In genomic region chr10:21751341-21752310, GRCh38 we compare ENCODE assay signal across 1 cellular context.
TF ChIP-seq lines count a peak whose summit lies in the region.

No MANE protein-coding gene starts in this region.

TF ChIP-seq in HEK293, 187 proteins besides CTCF, POLR2A, EP300 and RAD21 (continued from another document):
- TF ChIP-seq, protein P1, sequence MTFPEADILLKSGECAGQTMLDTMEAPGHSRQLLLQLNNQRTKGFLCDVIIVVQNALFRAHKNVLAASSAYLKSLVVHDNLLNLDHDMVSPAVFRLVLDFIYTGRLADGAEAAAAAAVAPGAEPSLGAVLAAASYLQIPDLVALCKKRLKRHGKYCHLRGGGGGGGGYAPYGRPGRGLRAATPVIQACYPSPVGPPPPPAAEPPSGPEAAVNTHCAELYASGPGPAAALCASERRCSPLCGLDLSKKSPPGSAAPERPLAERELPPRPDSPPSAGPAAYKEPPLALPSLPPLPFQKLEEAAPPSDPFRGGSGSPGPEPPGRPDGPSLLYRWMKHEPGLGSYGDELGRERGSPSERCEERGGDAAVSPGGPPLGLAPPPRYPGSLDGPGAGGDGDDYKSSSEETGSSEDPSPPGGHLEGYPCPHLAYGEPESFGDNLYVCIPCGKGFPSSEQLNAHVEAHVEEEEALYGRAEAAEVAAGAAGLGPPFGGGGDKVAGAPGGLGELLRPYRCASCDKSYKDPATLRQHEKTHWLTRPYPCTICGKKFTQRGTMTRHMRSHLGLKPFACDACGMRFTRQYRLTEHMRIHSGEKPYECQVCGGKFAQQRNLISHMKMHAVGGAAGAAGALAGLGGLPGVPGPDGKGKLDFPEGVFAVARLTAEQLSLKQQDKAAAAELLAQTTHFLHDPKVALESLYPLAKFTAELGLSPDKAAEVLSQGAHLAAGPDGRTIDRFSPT (tag by site-specific recombination; IDR thresholded peaks at IDR 0.05) = peak; percentile 57
- TF ChIP-seq SP7 (tag by site-specific recombination; IDR thresholded peaks at IDR 0.05) = peak; percentile 63; the same call in 1 of the 2 replicates
- TF ChIP-seq, protein P2, sequence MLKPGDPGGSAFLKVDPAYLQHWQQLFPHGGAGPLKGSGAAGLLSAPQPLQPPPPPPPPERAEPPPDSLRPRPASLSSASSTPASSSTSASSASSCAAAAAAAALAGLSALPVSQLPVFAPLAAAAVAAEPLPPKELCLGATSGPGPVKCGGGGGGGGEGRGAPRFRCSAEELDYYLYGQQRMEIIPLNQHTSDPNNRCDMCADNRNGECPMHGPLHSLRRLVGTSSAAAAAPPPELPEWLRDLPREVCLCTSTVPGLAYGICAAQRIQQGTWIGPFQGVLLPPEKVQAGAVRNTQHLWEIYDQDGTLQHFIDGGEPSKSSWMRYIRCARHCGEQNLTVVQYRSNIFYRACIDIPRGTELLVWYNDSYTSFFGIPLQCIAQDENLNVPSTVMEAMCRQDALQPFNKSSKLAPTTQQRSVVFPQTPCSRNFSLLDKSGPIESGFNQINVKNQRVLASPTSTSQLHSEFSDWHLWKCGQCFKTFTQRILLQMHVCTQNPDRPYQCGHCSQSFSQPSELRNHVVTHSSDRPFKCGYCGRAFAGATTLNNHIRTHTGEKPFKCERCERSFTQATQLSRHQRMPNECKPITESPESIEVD (tag by site-specific recombination; IDR thresholded peaks at IDR 0.05) = peak; percentile 44; the same call in 1 of the 2 replicates
- TF ChIP-seq, protein P3, sequence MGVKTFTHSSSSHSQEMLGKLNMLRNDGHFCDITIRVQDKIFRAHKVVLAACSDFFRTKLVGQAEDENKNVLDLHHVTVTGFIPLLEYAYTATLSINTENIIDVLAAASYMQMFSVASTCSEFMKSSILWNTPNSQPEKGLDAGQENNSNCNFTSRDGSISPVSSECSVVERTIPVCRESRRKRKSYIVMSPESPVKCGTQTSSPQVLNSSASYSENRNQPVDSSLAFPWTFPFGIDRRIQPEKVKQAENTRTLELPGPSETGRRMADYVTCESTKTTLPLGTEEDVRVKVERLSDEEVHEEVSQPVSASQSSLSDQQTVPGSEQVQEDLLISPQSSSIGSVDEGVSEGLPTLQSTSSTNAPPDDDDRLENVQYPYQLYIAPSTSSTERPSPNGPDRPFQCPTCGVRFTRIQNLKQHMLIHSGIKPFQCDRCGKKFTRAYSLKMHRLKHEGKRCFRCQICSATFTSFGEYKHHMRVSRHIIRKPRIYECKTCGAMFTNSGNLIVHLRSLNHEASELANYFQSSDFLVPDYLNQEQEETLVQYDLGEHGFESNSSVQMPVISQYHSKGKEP (tag by site-specific recombination; IDR thresholded peaks at IDR 0.05) = no peak
- TF ChIP-seq, protein P4, sequence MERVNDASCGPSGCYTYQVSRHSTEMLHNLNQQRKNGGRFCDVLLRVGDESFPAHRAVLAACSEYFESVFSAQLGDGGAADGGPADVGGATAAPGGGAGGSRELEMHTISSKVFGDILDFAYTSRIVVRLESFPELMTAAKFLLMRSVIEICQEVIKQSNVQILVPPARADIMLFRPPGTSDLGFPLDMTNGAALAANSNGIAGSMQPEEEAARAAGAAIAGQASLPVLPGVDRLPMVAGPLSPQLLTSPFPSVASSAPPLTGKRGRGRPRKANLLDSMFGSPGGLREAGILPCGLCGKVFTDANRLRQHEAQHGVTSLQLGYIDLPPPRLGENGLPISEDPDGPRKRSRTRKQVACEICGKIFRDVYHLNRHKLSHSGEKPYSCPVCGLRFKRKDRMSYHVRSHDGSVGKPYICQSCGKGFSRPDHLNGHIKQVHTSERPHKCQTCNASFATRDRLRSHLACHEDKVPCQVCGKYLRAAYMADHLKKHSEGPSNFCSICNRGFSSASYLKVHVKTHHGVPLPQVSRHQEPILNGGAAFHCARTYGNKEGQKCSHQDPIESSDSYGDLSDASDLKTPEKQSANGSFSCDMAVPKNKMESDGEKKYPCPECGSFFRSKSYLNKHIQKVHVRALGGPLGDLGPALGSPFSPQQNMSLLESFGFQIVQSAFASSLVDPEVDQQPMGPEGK (tag by site-specific recombination; IDR thresholded peaks at IDR 0.05) = peak; percentile 57
- peak; percentile 60 for TF ChIP-seq ZNF366 (tag by site-specific recombination; conservative IDR thresholded peaks at IDR 0.05)
- TF ChIP-seq ZNF18 (tag by site-specific recombination; IDR thresholded peaks at IDR 0.05) = peak; percentile 40; the same call in 1 of the 2 replicates
- TF ChIP-seq, protein P5, sequence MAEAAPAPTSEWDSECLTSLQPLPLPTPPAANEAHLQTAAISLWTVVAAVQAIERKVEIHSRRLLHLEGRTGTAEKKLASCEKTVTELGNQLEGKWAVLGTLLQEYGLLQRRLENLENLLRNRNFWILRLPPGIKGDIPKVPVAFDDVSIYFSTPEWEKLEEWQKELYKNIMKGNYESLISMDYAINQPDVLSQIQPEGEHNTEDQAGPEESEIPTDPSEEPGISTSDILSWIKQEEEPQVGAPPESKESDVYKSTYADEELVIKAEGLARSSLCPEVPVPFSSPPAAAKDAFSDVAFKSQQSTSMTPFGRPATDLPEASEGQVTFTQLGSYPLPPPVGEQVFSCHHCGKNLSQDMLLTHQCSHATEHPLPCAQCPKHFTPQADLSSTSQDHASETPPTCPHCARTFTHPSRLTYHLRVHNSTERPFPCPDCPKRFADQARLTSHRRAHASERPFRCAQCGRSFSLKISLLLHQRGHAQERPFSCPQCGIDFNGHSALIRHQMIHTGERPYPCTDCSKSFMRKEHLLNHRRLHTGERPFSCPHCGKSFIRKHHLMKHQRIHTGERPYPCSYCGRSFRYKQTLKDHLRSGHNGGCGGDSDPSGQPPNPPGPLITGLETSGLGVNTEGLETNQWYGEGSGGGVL (tag by site-specific recombination; IDR thresholded peaks at IDR 0.05) = peak; percentile 70
- TF ChIP-seq ZBTB21 (tag by site-specific recombination; IDR thresholded peaks at IDR 0.05) = no peak
- TF ChIP-seq EGR2 (tag by site-specific recombination; IDR thresholded peaks at IDR 0.05; ENCODE audit: low read depth) = peak; percentile 38; the same call in 1 of the 2 replicates
- no peak for TF ChIP-seq ZNF2 (tag by site-specific recombination; IDR thresholded peaks at IDR 0.05)
- TF ChIP-seq SALL2 (tag by site-specific recombination; IDR thresholded peaks at IDR 0.05; ENCODE audit: borderline replicate concordance) = no peak
- TF ChIP-seq ZBTB8A (tag by site-specific recombination; IDR thresholded peaks at IDR 0.05) = peak; percentile 60
- TF ChIP-seq ZNF830 (tag by site-specific recombination; IDR thresholded peaks at IDR 0.05; ENCODE audit: low read depth) = no peak
- TF ChIP-seq ZNF501 (tag by site-specific recombination; IDR thresholded peaks at IDR 0.05) = peak; percentile 57; the same call in 1 of the 2 replicates
- TF ChIP-seq GLIS1 (tag by site-specific recombination; IDR thresholded peaks at IDR 0.05) = peak; percentile 72
- 0 out of 2 replicates have a peak, but pooled peaks have one; percentile 43 for TF ChIP-seq KLF16 (tag by site-specific recombination; IDR thresholded peaks at IDR 0.05)
- TF ChIP-seq KLF1 (tag by site-specific recombination; IDR thresholded peaks at IDR 0.05) = peak; percentile 77
- TF ChIP-seq KLF7 (tag by site-specific recombination; IDR thresholded peaks at IDR 0.05; ENCODE audit: borderline replicate concordance) = peak; percentile 45; the same call in 1 of the 2 replicates
- peak; percentile 27; the same call in 1 of the 2 replicates for TF ChIP-seq ZNF629 (tag by site-specific recombination; IDR thresholded peaks at IDR 0.05)
- no peak for TF ChIP-seq ZNF571 (tag by site-specific recombination; IDR thresholded peaks at IDR 0.05)
- TF ChIP-seq, protein P6, sequence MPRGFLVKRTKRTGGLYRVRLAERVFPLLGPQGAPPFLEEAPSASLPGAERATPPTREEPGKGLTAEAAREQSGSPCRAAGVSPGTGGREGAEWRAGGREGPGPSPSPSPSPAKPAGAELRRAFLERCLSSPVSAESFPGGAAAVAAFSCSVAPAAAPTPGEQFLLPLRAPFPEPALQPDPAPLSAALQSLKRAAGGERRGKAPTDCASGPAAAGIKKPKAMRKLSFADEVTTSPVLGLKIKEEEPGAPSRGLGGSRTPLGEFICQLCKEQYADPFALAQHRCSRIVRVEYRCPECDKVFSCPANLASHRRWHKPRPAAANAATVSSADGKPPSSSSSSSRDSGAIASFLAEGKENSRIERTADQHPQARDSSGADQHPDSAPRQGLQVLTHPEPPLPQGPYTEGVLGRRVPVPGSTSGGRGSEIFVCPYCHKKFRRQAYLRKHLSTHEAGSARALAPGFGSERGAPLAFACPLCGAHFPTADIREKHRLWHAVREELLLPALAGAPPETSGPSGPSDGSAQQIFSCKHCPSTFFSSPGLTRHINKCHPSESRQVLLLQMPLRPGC (tag by site-specific recombination; IDR thresholded peaks at IDR 0.05) = 0 out of 2 replicates have a peak, but pooled peaks have one; percentile 15
- peak; percentile 57 for TF ChIP-seq ZXDB (tag by site-specific recombination; IDR thresholded peaks at IDR 0.05)
- peak; percentile 43; the same call in 1 of the 2 replicates for TF ChIP-seq ZFHX2 (tag by site-specific recombination; conservative IDR thresholded peaks at IDR 0.05)
- no peak for TF ChIP-seq ZNF148 (tag by site-specific recombination; IDR thresholded peaks at IDR 0.05; ENCODE audit: borderline replicate concordance)
- no peak for TF ChIP-seq ZNF677 (tag by site-specific recombination; IDR thresholded peaks at IDR 0.05)
- TF ChIP-seq, protein P7, sequence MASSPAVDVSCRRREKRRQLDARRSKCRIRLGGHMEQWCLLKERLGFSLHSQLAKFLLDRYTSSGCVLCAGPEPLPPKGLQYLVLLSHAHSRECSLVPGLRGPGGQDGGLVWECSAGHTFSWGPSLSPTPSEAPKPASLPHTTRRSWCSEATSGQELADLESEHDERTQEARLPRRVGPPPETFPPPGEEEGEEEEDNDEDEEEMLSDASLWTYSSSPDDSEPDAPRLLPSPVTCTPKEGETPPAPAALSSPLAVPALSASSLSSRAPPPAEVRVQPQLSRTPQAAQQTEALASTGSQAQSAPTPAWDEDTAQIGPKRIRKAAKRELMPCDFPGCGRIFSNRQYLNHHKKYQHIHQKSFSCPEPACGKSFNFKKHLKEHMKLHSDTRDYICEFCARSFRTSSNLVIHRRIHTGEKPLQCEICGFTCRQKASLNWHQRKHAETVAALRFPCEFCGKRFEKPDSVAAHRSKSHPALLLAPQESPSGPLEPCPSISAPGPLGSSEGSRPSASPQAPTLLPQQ (tag by site-specific recombination; IDR thresholded peaks at IDR 0.05) = 0 out of 2 replicates have a peak, but pooled peaks have one; percentile 17
- TF ChIP-seq GLIS2 (tag by site-specific recombination; IDR thresholded peaks at IDR 0.05) = peak; percentile 21; the same call in 1 of the 2 replicates
- TF ChIP-seq FEZF1 (tag by site-specific recombination; IDR thresholded peaks at IDR 0.05) = peak; percentile 61
- no peak for TF ChIP-seq ZNF274 (IDR thresholded peaks at IDR 0.05; ENCODE audit: low read length)
- TF ChIP-seq ZNF274 (tag by site-specific recombination; IDR thresholded peaks at IDR 0.05; ENCODE audit: borderline replicate concordance) = no peak
